ENCODE assay signal across 20 cellular contexts in the genomic region with DNA sequence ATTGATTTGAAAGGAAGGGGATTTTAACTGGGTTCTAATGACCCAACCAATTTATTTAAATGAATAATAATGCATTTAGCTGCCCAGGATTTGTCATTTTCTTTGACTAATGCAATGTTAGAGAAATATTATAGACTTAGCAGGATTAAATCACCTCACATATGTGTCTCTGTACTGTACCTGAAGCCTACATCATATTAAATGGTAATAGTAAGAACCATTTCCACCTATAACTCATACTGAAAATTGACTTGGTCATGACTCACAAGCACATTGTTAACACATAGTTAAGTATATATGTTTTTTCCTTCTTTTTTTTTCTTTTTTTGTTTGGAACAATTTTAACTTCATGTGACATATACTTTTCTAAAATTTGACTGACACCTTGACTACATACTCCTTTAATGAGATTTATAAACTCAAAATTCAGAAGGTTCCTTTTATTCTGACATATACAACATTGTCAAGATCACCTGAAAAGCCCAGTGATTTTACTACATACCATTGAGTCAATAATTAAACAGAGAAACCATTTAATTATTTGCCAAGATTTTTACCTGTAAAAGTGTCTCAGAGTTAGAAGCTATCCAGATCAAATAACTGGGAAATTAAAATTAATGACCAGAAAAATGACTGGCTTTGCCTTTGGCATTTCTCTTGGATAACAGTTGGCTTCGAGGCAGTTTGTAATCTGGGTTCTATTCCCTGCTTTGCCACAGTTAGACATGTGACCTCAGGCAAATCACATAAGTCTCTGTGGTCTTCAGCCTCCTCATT. TPM values are rescaled to one million over a fixed set of nuclear protein-coding genes. Genes with fewer than 3 reads are reported as not detected.
DNase-seq lines count a peak whose midpoint lies in the region; ATAC-seq and TF ChIP-seq lines count a peak whose summit lies in the region.
"Had no signal": no experiment of that assay in that cellular context is flagged by ENCODE, and none has a peak within 500 bp of the region (broad histone marks: within the 10 kb centered on the region; RNA-seq: fewer than 3 reads in every experiment).

No MANE protein-coding gene starts in this region.

- H4K20me1 ChIP-seq in PC-3 (ENCODE audit: low read length), result no peaks in the 10 kb centered on the region
- H4K20me1 ChIP-seq: BLaER1 had no signal

- H3K9me2 ChIP-seq in PC-3 (replicated peaks; ENCODE audit: low read length), result no peaks in the 10 kb centered on the region

- H3K27ac ChIP-seq in PC-3 (ENCODE audit: low read length), result peak overlapping the region; percentile 23; the same call in 1 of the 2 replicates
- H3K27ac ChIP-seq: BLaER1 had no signal

- H3K27me3 ChIP-seq in PC-3 (ENCODE audit: low read length) (no peaks in the 10 kb centered on the region), kidney epithelial cell (ENCODE audit: control insufficient read depth, insufficient read depth, low read length) (no peaks in the 10 kb centered on the region)
- H3K27me3 ChIP-seq: BLaER1 had no signal

- no peaks in the 10 kb centered on the region for H3K27me3 Mint-ChIP-seq in activated T-cell treated with anti-CD3 and anti-CD28 coated beads, Interleukin-2, amount 50 U/mL, for 24 hours

- peaks cover 15% of the 10 kb centered on the region for H3K4me1 Mint-ChIP-seq in activated T-cell treated with anti-CD3 and anti-CD28 coated beads, Interleukin-2, amount 50 U/mL, for 24 hours (ENCODE audit: low read depth)

- no peaks in the 10 kb centered on the region for H3K9me3 Mint-ChIP-seq in activated T-cell treated with anti-CD3 and anti-CD28 coated beads, Interleukin-2, amount 50 U/mL, for 24 hours
- H3K9me3 Mint-ChIP-seq: CD8-positive, alpha-beta T cell had no signal

- no peaks in the 10 kb centered on the region for H3F3A ChIP-seq in PC-3 (ENCODE audit: low read length, unreplicated experiment)

- H3K36me3 ChIP-seq in PC-3 (ENCODE audit: low read depth, low read length), result no peaks in the 10 kb centered on the region
- no peaks in the 10 kb centered on the region for H3K36me3 ChIP-seq in kidney epithelial cell (ENCODE audit: control insufficient read depth, insufficient read depth, low read length)
- H3K36me3 ChIP-seq: BLaER1 had no signal

- DNase-seq in activated T-cell treated with anti-CD3 and anti-CD28 coated beads, Interleukin-2, amount 50 U/mL, for 24 hours, result no peak
- no peak for DNase-seq in activated T-cell treated with anti-CD3 and anti-CD28 coated beads, Interleukin-2, amount 50 U/mL, for 48 hours
- peak; percentile 53 for DNase-seq in PC-3
- DNase-seq in kidney epithelial cell (ENCODE audit: low read depth), result peak; percentile 23
- DNase-seq in stimulated activated naive CD8-positive, alpha-beta T cell treated with anti-CD3 and anti-CD28 coated beads, Interleukin-15, Interleukin-2, amounts not matched to agents 100 U/mL and 50 U/mL, for 24 hours, result no peak
- DNase-seq: CD8-positive, alpha-beta T cell; DND-41; GDM1; KBM-7; NCI-H1417 treated with DMSO at 0.1 percent for 48 hours; NCI-H2029; NCI-H2171; NCI-H446; NCI-H774 had no signal

- H3K4me3 Mint-ChIP-seq in activated T-cell treated with anti-CD3 and anti-CD28 coated beads, Interleukin-2, amount 50 U/mL, for 24 hours, result no peak overlapping the region
- H3K4me3 Mint-ChIP-seq: CD8-positive, alpha-beta T cell; GM23338 had no signal

- no peak overlapping the region for H3K4me3 ChIP-seq in PC-3 (ENCODE audit: low read length)
- no peak overlapping the region for H3K4me3 ChIP-seq in kidney epithelial cell (ENCODE audit: low read depth, low read length)
- H3K4me3 ChIP-seq: BLaER1, GM12878, GM23338 had no signal

- POLR2A ChIA-PET in PC-3 (lab: Charles Lee; ENCODE audit: unreplicated experiment), result no interaction called here

- TF ChIP-seq CTCF in PC-3 (conservative IDR thresholded peaks at IDR 0.05; ENCODE audit: low read depth, low read length), result no peak
- TF ChIP-seq CTCF in kidney epithelial cell (IDR thresholded peaks at IDR 0.05; ENCODE audit: insufficient read depth, low read length, poor library complexity, severe bottlenecking), result no peak

- CTCF ChIA-PET in PC-3 (lab: Charles Lee), result interaction anchor here (0.6 kb wide), 1 partner anchor 38 kb away, joined by 3 read pairs; no protein-coding TSS in a partner anchor

- no peak overlapping the region for H2AFZ ChIP-seq in PC-3 (ENCODE audit: low read length)
- H2AFZ ChIP-seq: GM23338 had no signal

- BruUV-seq in PC-3 (replicated peaks; lab: Mats Ljungman, UMichigan), result no TSS peak

- no peaks in the 10 kb centered on the region for H3K79me2 ChIP-seq in PC-3 (ENCODE audit: low read length)

- peak overlapping the region; percentile 24 for H3K27ac Mint-ChIP-seq in activated T-cell treated with anti-CD3 and anti-CD28 coated beads, Interleukin-2, amount 50 U/mL, for 24 hours
- H3K27ac Mint-ChIP-seq: CD8-positive, alpha-beta T cell; GM23338 had no signal

- H3K9ac ChIP-seq in PC-3 (ENCODE audit: low read length), result no peak overlapping the region
- H3K9ac ChIP-seq: BLaER1 had no signal

- ATAC-seq in PC-3, result peak; percentile 84
- peak; percentile 88 for ATAC-seq in stimulated activated naive CD8-positive, alpha-beta T cell treated with anti-CD3 and anti-CD28 coated beads, Interleukin-15, Interleukin-2, amounts not matched to agents 100 U/mL and 50 U/mL, for 24 hours
- no peak for ATAC-seq in HG03378 (IDR thresholded peaks at IDR 0.05; ENCODE audit: unreplicated experiment)
- no peak for ATAC-seq in GM19452 (IDR thresholded peaks at IDR 0.05; ENCODE audit: unreplicated experiment)
- ATAC-seq: CD8-positive, alpha-beta T cell; GM12878; GM23338; HCT116 had no signal

- H3K4me2 ChIP-seq in PC-3 (ENCODE audit: low read length), result no peak overlapping the region
- H3K4me2 ChIP-seq: BLaER1, GM23338 had no signal

- no peaks in the 10 kb centered on the region for H3K36me3 Mint-ChIP-seq in activated T-cell treated with anti-CD3 and anti-CD28 coated beads, Interleukin-2, amount 50 U/mL, for 24 hours (ENCODE audit: low read depth)
- H3K36me3 Mint-ChIP-seq: CD8-positive, alpha-beta T cell had no signal

- intact Hi-C loops in PC-3 (cut with micrococcal nuclease), result no loop called here

- peaks cover 13% of the 10 kb centered on the region for H3K4me1 ChIP-seq in PC-3 (ENCODE audit: insufficient read depth, low read length)

- H3K9me3 ChIP-seq in PC-3 (ENCODE audit: low read length), result no peaks in the 10 kb centered on the region
- H3K9me3 ChIP-seq: BLaER1 had no signal

RNA-seq across cellular contexts. Expression of a gene that starts 58.8 kb away (rescaled TPM):
- total RNA-seq in PC-3 (2014; rRNA removed) (22.5 and 28.4 TPM in 2 replicates), kidney epithelial cell (68.7 and 76.3 TPM in 2 replicates)

Comparison
In these comparisons a context has a peak if more than half of its experiments do, and no peak if none do; other contexts are left out.
1. DNase-seq: peak in PC-3 (single experiment) and kidney epithelial cell (single experiment); none in activated T-cell treated with anti-CD3 and anti-CD28 coated beads, Interleukin-2, amount 50 U/mL, for 24 hours (single experiment), activated T-cell treated with anti-CD3 and anti-CD28 coated beads, Interleukin-2, amount 50 U/mL, for 48 hours (0 of 2) and stimulated activated naive CD8-positive, alpha-beta T cell treated with anti-CD3 and anti-CD28 coated beads, Interleukin-15, Interleukin-2, amounts not matched to agents 100 U/mL and 50 U/mL, for 24 hours (single experiment).
2. ATAC-seq: peak in PC-3 (single experiment) and stimulated activated naive CD8-positive, alpha-beta T cell treated with anti-CD3 and anti-CD28 coated beads, Interleukin-15, Interleukin-2, amounts not matched to agents 100 U/mL and 50 U/mL, for 24 hours (single experiment); none in HG03378 (single experiment) and GM19452 (single experiment).